Comparison of ENCODE assay signal across 18 cellular contexts in the genomic region with DNA sequence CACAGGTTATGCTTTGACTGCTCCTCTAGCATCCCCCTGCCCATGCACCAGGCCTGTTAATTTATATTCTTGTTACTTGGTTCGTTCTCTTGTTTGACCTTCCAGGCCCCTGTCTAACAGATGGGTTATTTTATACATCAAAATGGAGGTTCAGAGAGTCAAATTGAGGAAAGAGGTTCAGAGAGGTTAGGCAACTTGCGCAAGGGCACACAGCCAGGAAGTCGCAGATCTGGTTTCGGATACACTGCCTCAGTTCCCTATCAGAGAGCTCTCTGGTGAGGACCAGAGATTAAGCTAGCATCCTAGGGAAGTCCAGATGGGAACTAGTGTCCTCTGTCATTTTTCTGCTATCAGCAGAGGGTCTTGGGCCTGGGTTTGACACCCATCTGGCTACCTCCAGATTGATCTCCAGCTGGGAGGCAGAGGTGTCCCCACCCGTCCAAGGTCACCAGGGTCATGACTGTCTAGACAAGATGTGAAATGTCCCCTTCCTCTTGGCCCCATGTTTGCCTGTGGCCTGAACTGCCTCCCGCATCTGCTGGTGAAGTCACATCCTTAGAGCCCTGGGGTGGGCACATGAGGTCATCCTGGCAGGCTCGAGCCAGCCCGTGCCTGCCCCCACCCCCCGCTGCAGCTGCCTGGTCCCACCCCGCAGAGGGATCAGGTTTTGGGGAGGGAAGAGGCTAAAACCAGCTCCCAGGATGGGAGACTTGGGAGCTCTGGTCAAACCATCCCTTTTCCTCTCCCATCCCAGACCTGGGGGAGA.
DNase-seq lines count a peak whose midpoint lies in the region; ATAC-seq, FAIRE-seq and TF ChIP-seq lines count a peak whose summit lies in the region.
"Had no signal": no experiment of that assay in that cellular context is flagged by ENCODE, and none has a peak within 500 bp of the region (broad histone marks: within the 10 kb centered on the region; RNA-seq: fewer than 3 reads in every experiment).

No MANE protein-coding gene starts in this region.

- H3K9me2 ChIP-seq in GM23338 (ENCODE audit: insufficient read depth): no peaks in the 10 kb centered on the region

- H3K27me3 Mint-ChIP-seq in GM23338 (ENCODE audit: insufficient read depth, low read depth, poor library complexity): peaks cover 8% of the 10 kb centered on the region

- H3K79me2 ChIP-seq in GM23338 (replicated peaks; ENCODE audit: insufficient read depth): no peaks in the 10 kb centered on the region
- H3K79me2 ChIP-seq: hepatocyte had no signal

- no peak overlapping the region for H2AFZ ChIP-seq in GM23338
- H2AFZ ChIP-seq: hepatocyte had no signal

- no peak overlapping the region for H3K4me2 ChIP-seq in GM23338
- H3K4me2 ChIP-seq: hepatocyte had no signal

- H3K4me3 ChIP-seq in heart right ventricle: no peak overlapping the region
- no peak overlapping the region for H3K4me3 ChIP-seq in RWPE2 (ENCODE audit: severe bottlenecking)
- H3K4me3 ChIP-seq in subcutaneous abdominal adipose tissue (ENCODE audit: low read depth in 1 of 5, low read length in 5 of 5): no peak overlapping the region
- H3K4me3 ChIP-seq in GM23338: no peak overlapping the region
- H3K4me3 ChIP-seq: colonic mucosa, hepatocyte, thoracic aorta had no signal

- no peak for DNase-seq in heart right ventricle
- no peak for DNase-seq in cardiac septum (ENCODE audit: low spot score)
- no peak for DNase-seq in RWPE2 (ENCODE audit: low spot score)
- DNase-seq in fibroblast of gingiva (ENCODE audit: low read depth): peak; percentile 20
- DNase-seq in GM12891 (ENCODE audit: insufficient read length, low spot score): no peak
- DNase-seq in GM23338 (ENCODE audit: low spot score): no peak
- DNase-seq: activated CD4-positive, alpha-beta T cell treated with anti-CD3 and anti-CD28 coated beads, Interleukin-2, amount 10 ng/mL, durations not matched to agents 7 days and 5 days; activated T-cell treated with anti-CD3 and anti-CD28 coated beads, Interleukin-2, amount 50 U/mL, for 72 hours; colonic mucosa; GDM1; kidney glomerular epithelial cell; naive thymus-derived CD4-positive, alpha-beta T cell; NCI-H510A treated with DMSO at 0.1 percent for 48 hours; T-helper 9 cell had no signal

- peaks cover 5% of the 10 kb centered on the region; the same call in 1 of the 2 replicates for H3F3A ChIP-seq in GM23338 (replicated peaks; ENCODE audit: low read depth)

- no peaks in the 10 kb centered on the region for H3K27me3 ChIP-seq in heart right ventricle
- no peaks in the 10 kb centered on the region for H3K27me3 ChIP-seq in RWPE2 (ENCODE audit: insufficient read depth, poor library complexity, severe bottlenecking)
- H3K27me3 ChIP-seq in subcutaneous abdominal adipose tissue (ENCODE audit: control insufficient read depth in 5 of 5, insufficient read depth in 4 of 5, low read length in 5 of 5): no peaks in the 10 kb centered on the region
- H3K27me3 ChIP-seq in GM23338 (ENCODE audit: insufficient read depth): no peaks in the 10 kb centered on the region
- H3K27me3 ChIP-seq: colonic mucosa, hepatocyte had no signal

- no peak overlapping the region for H3K27ac Mint-ChIP-seq in GM23338
- H3K27ac Mint-ChIP-seq: activated CD4-positive, alpha-beta T cell treated with anti-CD3 and anti-CD28 coated beads, Interleukin-2, amount 10 ng/mL, durations not matched to agents 7 days and 5 days; activated T-cell treated with anti-CD3 and anti-CD28 coated beads, Interleukin-2, amount 50 U/mL, for 72 hours had no signal

- ATAC-seq in heart right ventricle (no peak), RWPE2 (ENCODE audit: low read depth) (peak; percentile 28; the same call in 1 of the 3 replicates), GM18867 (IDR thresholded peaks at IDR 0.05; ENCODE audit: unreplicated experiment) (no peak), GM23338 (no peak)
- ATAC-seq: activated T-cell treated with anti-CD3 and anti-CD28 coated beads, Interleukin-2, amount 50 U/mL, for 72 hours; naive thymus-derived CD4-positive, alpha-beta T cell had no signal

- peaks cover 12% of the 10 kb centered on the region; the same call in 2 of the 3 replicates for H3K36me3 Mint-ChIP-seq in GM23338 (ENCODE audit: low read depth)

- peak overlapping the region in 8 of 10 donors; percentile 31 to 96 (median 54) for H3K27ac ChIP-seq in heart right ventricle
- H3K27ac ChIP-seq in RWPE2 (ENCODE audit: poor library complexity, severe bottlenecking): no peak overlapping the region
- peak overlapping the region; percentile 54 for H3K27ac ChIP-seq in subcutaneous abdominal adipose tissue (ENCODE audit: low read depth, low read length)
- H3K27ac ChIP-seq in GM23338 (ENCODE audit: low read depth): no peak overlapping the region
- H3K27ac ChIP-seq: colonic mucosa, hepatocyte had no signal

- H3K9ac ChIP-seq in subcutaneous abdominal adipose tissue (ENCODE audit: low read length in 5 of 5): peak overlapping the region in 1 of 5 donors; percentile 0

- H3K36me3 ChIP-seq in heart right ventricle: no peaks in the 10 kb centered on the region
- no peaks in the 10 kb centered on the region for H3K36me3 ChIP-seq in RWPE2 (ENCODE audit: low read depth)
- no peaks in the 10 kb centered on the region for H3K36me3 ChIP-seq in subcutaneous abdominal adipose tissue (ENCODE audit: control insufficient read depth in 5 of 5, insufficient read depth in 5 of 5, low read length in 5 of 5)
- no peaks in the 10 kb centered on the region for H3K36me3 ChIP-seq in GM23338 (ENCODE audit: insufficient read depth)
- H3K36me3 ChIP-seq: colonic mucosa, thoracic aorta had no signal

- no peak for FAIRE-seq in GM12891 (lab: Jason Lieb, UNC)

- no peak for TF ChIP-seq POLR2A in GM12891 (IDR thresholded peaks at IDR 0.05; ENCODE audit: low read depth, low read length)

- H3K9me3 ChIP-seq in heart right ventricle (peaks cover 0 to 14% (median 6%) of the 10 kb centered on the region in 11 donors), RWPE2 (ENCODE audit: severe bottlenecking) (no peaks in the 10 kb centered on the region), subcutaneous abdominal adipose tissue (ENCODE audit: control insufficient read depth in 5 of 5, low read length in 5 of 5) (peaks cover 0 to 9% (median 7%) of the 10 kb centered on the region in 5 donors)
- H3K9me3 ChIP-seq: colonic mucosa, thoracic aorta had no signal

- WGBS in heart right ventricle, 2 donors: 57 to 61% methylated on average over 10 of the region's 10 CpGs

- TF ChIP-seq CTCF in heart right ventricle (IDR thresholded peaks at IDR 0.05): no peak
- no peak for TF ChIP-seq CTCF in RWPE2 (IDR thresholded peaks at IDR 0.05; ENCODE audit: poor library complexity, severe bottlenecking)
- no peak for TF ChIP-seq CTCF in GM23338 (conservative IDR thresholded peaks at IDR 0.05; ENCODE audit: low read depth in 2 of 2)

- H3K4me1 ChIP-seq in heart right ventricle (peaks cover 24 to 67% (median 61%) of the 10 kb centered on the region in 9 donors), RWPE2 (ENCODE audit: insufficient read depth, poor library complexity, severe bottlenecking) (peaks cover 8% of the 10 kb centered on the region), subcutaneous abdominal adipose tissue (ENCODE audit: control insufficient read depth in 5 of 5, insufficient read depth in 5 of 5, low read length in 5 of 5) (peaks cover 24 to 67% (median 60%) of the 10 kb centered on the region in 5 donors), GM23338 (ENCODE audit: insufficient read depth) (peaks cover 13% of the 10 kb centered on the region)
- H3K4me1 ChIP-seq: colonic mucosa had no signal

- H3K9me3 Mint-ChIP-seq in GM23338: peaks cover 34% of the 10 kb centered on the region

- intact Hi-C loops in heart right ventricle (cut with DNase I) (loop anchor here in 3 of 10 donors (10.0 kb wide), 3 partner anchors 87 to 157 kb away; a partner anchor contains a TSS), cardiac septum (cut with DNase I) (loop anchor here (5.0 kb wide), 1 partner anchor 64 kb away; no protein-coding TSS in a partner anchor)

- H3K4me1 Mint-ChIP-seq in GM23338: peaks cover 24% of the 10 kb centered on the region

- no peak overlapping the region for H3K4me3 Mint-ChIP-seq in GM23338
- H3K4me3 Mint-ChIP-seq: activated CD4-positive, alpha-beta T cell treated with anti-CD3 and anti-CD28 coated beads, Interleukin-2, amount 10 ng/mL, durations not matched to agents 7 days and 5 days; activated T-cell treated with anti-CD3 and anti-CD28 coated beads, Interleukin-2, amount 50 U/mL, for 72 hours; naive thymus-derived CD4-positive, alpha-beta T cell had no signal

- no peaks in the 10 kb centered on the region for H4K20me1 ChIP-seq in GM23338 (replicated peaks; ENCODE audit: insufficient read depth)

TF ChIP-seq in GM12891, 5 proteins besides CTCF, POLR2A, EP300 and RAD21:
- TF ChIP-seq SPI1 (IDR thresholded peaks at IDR 0.05; ENCODE audit: low read depth, low read length): no peak

TF ChIP-seq in GM23338, 12 proteins besides CTCF, POLR2A, EP300 and RAD21 (continues in another document):
- TF ChIP-seq ZNF114 (CRISPR knock-in tag; IDR thresholded peaks at IDR 0.05): no peak
- TF ChIP-seq JUNB (IDR thresholded peaks at IDR 0.05; ENCODE audit: unreplicated experiment): no peak
- TF ChIP-seq EZH2phosphoT487 (IDR thresholded peaks at IDR 0.05; ENCODE audit: unreplicated experiment): no peak
- TF ChIP-seq STAT1 (IDR thresholded peaks at IDR 0.05; ENCODE audit: unreplicated experiment): no peak
- no peak for TF ChIP-seq CREB1 (CRISPR knock-in tag; IDR thresholded peaks at IDR 0.05; ENCODE audit: low read depth)

Comparison
In these comparisons a context has a peak if more than half of its experiments do, and no peak if none do; other contexts are left out.
1. H3K27ac ChIP-seq: peak in heart right ventricle (8 of 10) and subcutaneous abdominal adipose tissue (single experiment); none in RWPE2 (single experiment) and GM23338 (single experiment).